Comparison of ENCODE assay signal across 27 cellular contexts in the genomic region with DNA sequence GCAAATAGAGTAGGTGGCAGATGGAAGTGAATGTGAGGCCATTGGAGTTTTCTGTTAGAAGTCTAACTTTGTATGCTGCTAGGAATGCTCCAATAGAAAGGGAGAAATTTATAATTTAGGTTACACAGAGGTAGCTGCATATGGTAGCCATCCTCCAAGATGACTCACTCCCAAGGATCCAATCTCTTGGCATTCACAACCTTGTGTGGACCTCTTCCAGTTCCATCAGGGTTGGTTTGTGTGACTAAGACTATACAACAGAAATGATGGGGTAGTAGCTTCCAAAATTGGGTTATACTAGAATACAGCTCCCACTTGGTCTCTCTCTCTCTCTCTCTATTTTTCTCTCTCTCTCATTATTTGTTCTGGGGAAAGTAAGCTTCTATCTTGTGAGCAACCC.
"Had no signal": no experiment of that assay in that cellular context is flagged by ENCODE, and none has a peak within 500 bp of the region (broad histone marks: within the 10 kb centered on the region; RNA-seq: fewer than 3 reads in every experiment).

No MANE protein-coding gene starts in this region.

- H3K4me1 ChIP-seq: esophagus muscularis mucosa, gastroesophageal sphincter, heart left ventricle, left lung, psoas muscle, sigmoid colon, tibial nerve, upper lobe of left lung had no signal

- H3K9me3 ChIP-seq: gastroesophageal sphincter, ovary, sigmoid colon, thoracic aorta had no signal

- DNase-seq: dermis blood vessel endothelial cell; effector memory CD4-positive, alpha-beta T cell; foreskin keratinocyte; heart left ventricle; left cardiac atrium; left lung; naive thymus-derived CD8-positive, alpha-beta T cell; nephron progenitor cell; occipital lobe; ovary; posterior cingulate gyrus; psoas muscle; right cardiac atrium; sigmoid colon; stimulated activated CD4-positive, alpha-beta T cell treated with anti-CD3 and anti-CD28 coated beads, Interleukin-2, amount 100 ng/mL, for 24 hours; stimulated activated CD4-positive, alpha-beta T cell treated with anti-CD3 and anti-CD28 coated beads, Interleukin-4, amount 100 ng/mL, for 24 hours; stimulated activated naive CD8-positive, alpha-beta T cell treated with anti-CD3 and anti-CD28 coated beads, Interleukin-15, Interleukin-2, amounts not matched to agents 100 U/mL and 50 U/mL, for 24 hours; substantia nigra; upper lobe of left lung had no signal

- H3K27me3 ChIP-seq: esophagus muscularis mucosa, foreskin keratinocyte, gastroesophageal sphincter, heart left ventricle, hepatocyte, left lung, ovary, sigmoid colon, tibial nerve, upper lobe of left lung had no signal

- H3K27ac ChIP-seq: coronary artery, esophagus muscularis mucosa, foreskin keratinocyte, gastroesophageal sphincter, heart left ventricle, hepatocyte, left lung, ovary, psoas muscle, sigmoid colon, thoracic aorta, tibial nerve, upper lobe of left lung had no signal

- FAIRE-seq: endothelial cell of umbilical vein, urothelium cell line had no signal

- H3K4me3 ChIP-seq: coronary artery, esophagus muscularis mucosa, gastroesophageal sphincter, heart left ventricle, hepatocyte, left lung, ovary, psoas muscle, sigmoid colon, thoracic aorta, tibial nerve, upper lobe of left lung had no signal

- H3K79me2 ChIP-seq: hepatocyte had no signal

- H2AFZ ChIP-seq: hepatocyte had no signal

- H3K36me3 ChIP-seq: esophagus muscularis mucosa, gastroesophageal sphincter, heart left ventricle, left lung, ovary, sigmoid colon, thoracic aorta, tibial nerve, upper lobe of left lung had no signal

- H3K4me2 ChIP-seq: hepatocyte had no signal
